1 cellular context compared by ENCODE assay signal in the genomic region with DNA sequence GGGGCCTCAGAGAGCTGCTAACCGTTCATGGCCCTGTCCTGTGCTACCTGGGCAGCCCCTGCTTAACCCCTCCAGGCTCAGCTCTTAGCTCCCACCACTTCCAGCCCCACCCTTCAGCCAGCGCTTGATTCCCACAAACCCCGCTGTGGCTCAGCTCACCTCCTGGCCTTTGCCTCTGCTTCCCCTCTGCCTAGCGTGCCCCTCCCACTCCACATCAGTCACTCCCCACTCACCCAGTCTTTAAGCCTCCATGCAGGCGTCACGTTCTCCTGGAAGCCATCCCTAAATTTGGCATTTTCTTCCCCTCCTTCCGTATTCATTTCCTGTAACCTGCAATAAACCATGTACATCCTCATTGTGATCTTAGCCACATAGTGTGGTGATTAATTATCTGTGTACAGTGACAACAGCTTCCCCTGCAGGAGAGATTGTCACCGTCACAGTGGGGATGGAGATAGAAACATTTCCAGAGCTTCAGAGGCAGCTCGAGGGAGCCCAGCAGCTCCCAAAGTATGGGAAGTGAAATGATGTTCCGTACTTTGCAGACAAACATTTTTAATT.
TF ChIP-seq lines count a peak whose summit lies in the region.

No MANE protein-coding gene starts in this region.

TF ChIP-seq in K562, 482 proteins besides CTCF, POLR2A, EP300 and RAD21 (continued from another document):
- TF ChIP-seq ARID4B (CRISPR knock-in tag; IDR thresholded peaks at IDR 0.05) (no peak), EWSR1 (IDR thresholded peaks at IDR 0.05; ENCODE audit: borderline replicate concordance, low read depth, partially characterized antibody) (no peak), PBX2 (CRISPR knock-in tag; IDR thresholded peaks at IDR 0.05; ENCODE audit: low read depth) (no peak), PBX2 (tag; conservative IDR thresholded peaks at IDR 0.05; ENCODE audit: low read depth) (peak; percentile 72), CBFA2T3 (IDR thresholded peaks at IDR 0.05) (no peak), TAF9B (IDR thresholded peaks at IDR 0.05; ENCODE audit: partially characterized antibody) (no peak), XRCC4 (IDR thresholded peaks at IDR 0.05; ENCODE audit: extremely low read depth, insufficient read depth, insufficient read length) (no peak), ZNF316 (IDR thresholded peaks at IDR 0.05) (no peak), NR4A1 (CRISPR knock-in tag; IDR thresholded peaks at IDR 0.05) (no peak), NR4A1 (tag; IDR thresholded peaks at IDR 0.05) (no peak), C11orf30 (IDR thresholded peaks at IDR 0.05; ENCODE audit: low read depth) (no peak), ILK (tag; IDR thresholded peaks at IDR 0.05; ENCODE audit: borderline replicate concordance, low read depth) (no peak), DACH1 (IDR thresholded peaks at IDR 0.05; ENCODE audit: partially characterized antibody) (no peak), CHAMP1 (IDR thresholded peaks at IDR 0.05) (no peak), PKNOX1 (IDR thresholded peaks at IDR 0.05) (peak; percentile 23; the same call in 1 of the 2 replicates), TCF3 (CRISPR knock-in tag; IDR thresholded peaks at IDR 0.05) (no peak), SMARCE1 (IDR thresholded peaks at IDR 0.05) (no peak), MEIS2 (IDR thresholded peaks at IDR 0.05; ENCODE audit: partially characterized antibody) (peak; percentile 53), HNRNPL (IDR thresholded peaks at IDR 0.05; ENCODE audit: low read depth, low read length) (no peak), RBFOX2 (IDR thresholded peaks at IDR 0.05; ENCODE audit: low read depth, low read length) (no peak), ZNF232 (CRISPR knock-in tag; IDR thresholded peaks at IDR 0.05) (no peak), PRPF4 (IDR thresholded peaks at IDR 0.05; ENCODE audit: insufficient read depth, low read depth, low read length, poor library complexity, severe bottlenecking) (no peak), DMBX1 (CRISPR knock-in tag; IDR thresholded peaks at IDR 0.05; ENCODE audit: borderline replicate concordance) (no peak), GTF2F1 (IDR thresholded peaks at IDR 0.05; ENCODE audit: low read depth, low read length) (no peak), ATF7 (IDR thresholded peaks at IDR 0.05) (no peak), RFX5 (IDR thresholded peaks at IDR 0.05; ENCODE audit: low read depth, low read length) (no peak)
- TF ChIP-seq, protein P1, sequence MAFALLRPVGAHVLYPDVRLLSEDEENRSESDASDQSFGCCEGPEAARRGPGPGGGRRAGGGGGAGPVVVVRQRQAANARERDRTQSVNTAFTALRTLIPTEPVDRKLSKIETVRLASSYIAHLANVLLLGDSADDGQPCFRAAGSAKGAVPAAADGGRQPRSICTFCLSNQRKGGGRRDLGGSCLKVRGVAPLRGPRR (CRISPR knock-in tag; IDR thresholded peaks at IDR 0.05), result no peak
